In genomic region chr6:12719017-12719416, GRCh38 we compare ENCODE assay signal across 11 cellular contexts.
A peak's percentile ranks its signal among the peaks of the same experiment; 100 is the strongest.
DNase-seq lines count a peak whose midpoint lies in the region; ATAC-seq lines count a peak whose summit lies in the region.
"Had no signal": no experiment of that assay in that cellular context is flagged by ENCODE, and none has a peak within 500 bp of the region (broad histone marks: within the 10 kb centered on the region; RNA-seq: fewer than 3 reads in every experiment).

No MANE protein-coding gene starts in this region.

- no peak for ATAC-seq in HG03280 (IDR thresholded peaks at IDR 0.05; ENCODE audit: unreplicated experiment)
- ATAC-seq: A549, HCT116 had no signal

- DNase-seq in ELR (ENCODE audit: low read depth): peak; percentile 19
- DNase-seq in NCI-H2227 treated with DMSO at 0.1 percent for 48 hours (lab: John Stamatoyannopoulos, UW): peak; percentile 45
- DNase-seq in inferior parietal cortex (ENCODE audit: extremely low spot score): peak; percentile 30
- no peak for DNase-seq in Ammon's horn (ENCODE audit: low spot score)
- DNase-seq in iPS-NIHi11 (ENCODE audit: low spot score): no peak
- DNase-seq: CD4-positive, CD25-positive, alpha-beta regulatory T cell; DMS53; GM23248 had no signal

Comparison
In these comparisons a context has a peak if more than half of its experiments do, and no peak if none do; other contexts are left out.
1. DNase-seq: peak in ELR (single experiment), NCI-H2227 treated with DMSO at 0.1 percent for 48 hours (single experiment) and inferior parietal cortex (single experiment); none in Ammon's horn (single experiment) and iPS-NIHi11 (single experiment).